Comparison of ENCODE assay signal across 8 cellular contexts in the genomic region with DNA sequence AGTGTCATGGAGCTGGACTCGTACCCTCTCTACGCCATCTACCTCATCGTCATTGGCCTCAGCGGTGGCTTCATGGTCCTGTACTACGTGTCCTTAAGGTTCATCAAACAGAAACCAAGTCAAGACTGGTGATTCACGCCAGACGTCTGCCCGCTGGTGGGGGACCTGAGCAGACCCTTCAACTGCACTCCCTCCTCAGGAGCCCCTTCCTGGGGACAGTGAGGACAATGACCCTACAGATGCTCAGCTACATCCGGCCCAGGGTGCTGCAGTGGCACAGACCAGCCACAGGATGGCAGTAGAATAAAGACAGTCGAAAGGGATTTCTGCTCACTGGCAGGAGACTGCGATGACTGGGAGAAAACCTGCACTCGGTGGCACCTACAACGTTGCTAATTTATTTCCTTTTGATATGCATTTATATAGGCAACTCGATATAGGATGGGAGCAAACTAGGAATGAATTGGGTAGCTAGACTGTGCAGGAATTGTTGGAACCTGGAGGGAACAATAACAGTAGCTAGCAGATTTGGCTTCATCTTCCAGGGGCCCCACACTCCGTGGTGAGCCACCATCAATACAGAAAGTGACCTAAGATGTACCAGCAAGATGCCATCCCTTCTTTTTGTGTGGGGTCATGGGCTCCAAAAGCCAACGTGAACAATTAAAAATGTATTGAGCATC. TPM values are rescaled to one million over a fixed set of nuclear protein-coding genes. Genes with fewer than 3 reads are reported as not detected.
DNase-seq lines count a peak whose midpoint lies in the region; ATAC-seq and TF ChIP-seq lines count a peak whose summit lies in the region.

No MANE protein-coding gene starts in this region.

- no peaks in the 10 kb centered on the region for H3K79me2 ChIP-seq in GM23248 (ENCODE audit: insufficient read depth)

- H3K36me3 ChIP-seq in GM23248 (ENCODE audit: low read depth), result no peaks in the 10 kb centered on the region
- no peaks in the 10 kb centered on the region for H3K36me3 ChIP-seq in heart left ventricle
- no peaks in the 10 kb centered on the region for H3K36me3 ChIP-seq in psoas muscle (ENCODE audit: insufficient read depth in 1 of 2, low read depth in 1 of 2)

- H3K4me2 ChIP-seq in GM23248 (ENCODE audit: unreplicated experiment), result no peak overlapping the region

- intact Hi-C loops in heart left ventricle (cut with DNase I), result loop anchor here in 2 of 10 donors (10.0 kb wide), 1 partner anchor 263 kb away; no protein-coding TSS in a partner anchor
- intact Hi-C loops in psoas muscle (cut with DNase I), result no loop called here

- H3K9me3 ChIP-seq in GM23248 (ENCODE audit: low read depth), result no peaks in the 10 kb centered on the region
- H3K9me3 ChIP-seq in heart left ventricle, result no peaks in the 10 kb centered on the region
- H3K9me3 ChIP-seq in psoas muscle, result no peaks in the 10 kb centered on the region

- H3K4me1 Mint-ChIP-seq in activated naive CD8-positive, alpha-beta T cell treated with anti-CD3 and anti-CD28 coated beads for 36 hours, result peaks cover 3% of the 10 kb centered on the region

- H3K9me2 ChIP-seq in GM23248 (ENCODE audit: insufficient read depth), result no peaks in the 10 kb centered on the region

- H3K27me3 Mint-ChIP-seq in activated naive CD8-positive, alpha-beta T cell treated with anti-CD3 and anti-CD28 coated beads for 36 hours, result peaks cover 19% of the 10 kb centered on the region

- H3K27ac Mint-ChIP-seq in activated naive CD8-positive, alpha-beta T cell treated with anti-CD3 and anti-CD28 coated beads for 36 hours, result no peak overlapping the region

- ATAC-seq in heart left ventricle, result peak; percentile 40 to 68 (median 60)
- peak; percentile 66 to 83 (median 72) for ATAC-seq in psoas muscle
- ATAC-seq in GM18517 (IDR thresholded peaks at IDR 0.05; ENCODE audit: unreplicated experiment), result no peak

- H3K9ac ChIP-seq in GM23248, result no peak overlapping the region

- WGBS in GM23248 (ENCODE audit: low coverage in 1 of 2, low lambda C conversion rate in 2 of 2, missing lambda C conversion rate in 2 of 2), 2 experiments, result 28% methylated on average over 16 of the region's 16 CpGs
- WGBS in heart left ventricle, 4 donors, result 33 to 40% (median 35%) methylated on average over 14 to 16 of the region's 16 CpGs
- 35 to 39% (median 35%) methylated on average over 16 of the region's 16 CpGs for WGBS in psoas muscle, 3 donors

- 0 out of 2 replicates have a peak, but pooled peaks cover 7% of the 10 kb centered on the region for H3K27me3 ChIP-seq in GM23248 (replicated peaks; ENCODE audit: insufficient read depth)
- peaks cover 0 to 8% (median 0%) of the 10 kb centered on the region in 9 donors for H3K27me3 ChIP-seq in heart left ventricle
- no peaks in the 10 kb centered on the region for H3K27me3 ChIP-seq in psoas muscle (ENCODE audit: insufficient read depth in 3 of 3, low read length in 2 of 3)

- H3K4me1 ChIP-seq in GM23248 (ENCODE audit: insufficient read depth), result no peaks in the 10 kb centered on the region
- H3K4me1 ChIP-seq in heart left ventricle, result peaks cover 0 to 4% (median 0%) of the 10 kb centered on the region in 12 donors
- no peaks in the 10 kb centered on the region for H3K4me1 ChIP-seq in psoas muscle

- peak; percentile 94 for TF ChIP-seq CTCF in NB4 (IDR thresholded peaks at IDR 0.05; ENCODE audit: low read depth, low read length)
- TF ChIP-seq CTCF in heart left ventricle (IDR thresholded peaks at IDR 0.05), result peak; percentile 67 to 86 (median 80)
- TF ChIP-seq CTCF in psoas muscle (IDR thresholded peaks at IDR 0.05), result peak; percentile 75

- H3K27ac ChIP-seq in GM23248, result no peak overlapping the region
- H3K27ac ChIP-seq in heart left ventricle, result no peak overlapping the region
- H3K27ac ChIP-seq in psoas muscle, result no peak overlapping the region

- H3K36me3 Mint-ChIP-seq in activated naive CD8-positive, alpha-beta T cell treated with anti-CD3 and anti-CD28 coated beads for 36 hours, result no peaks in the 10 kb centered on the region

- peaks cover 10% of the 10 kb centered on the region; the same call in 1 of the 2 replicates for H3F3A ChIP-seq in GM23248 (ENCODE audit: insufficient read depth)

- no peak overlapping the region for H2AFZ ChIP-seq in GM23248

- in situ Hi-C loops in GM23248 (cut with MboI), result loop anchor here (10.0 kb wide), 1 partner anchor 263 kb away; no protein-coding TSS in a partner anchor

- no peaks in the 10 kb centered on the region for H3K9me3 Mint-ChIP-seq in activated naive CD8-positive, alpha-beta T cell treated with anti-CD3 and anti-CD28 coated beads for 36 hours

- H3K4me3 ChIP-seq in GM23248 (no peak overlapping the region), NB4 (ENCODE audit: low read depth, low read length) (no peak overlapping the region), heart left ventricle (no peak overlapping the region), psoas muscle (no peak overlapping the region)

- DNase-seq in DMS153 treated with DMSO at 0.1 percent for 48 hours (lab: John Stamatoyannopoulos, UW; ENCODE audit: unreplicated experiment), result peak; percentile 81
- DNase-seq in GM23248, result peak; percentile 75
- peak; percentile 72 for DNase-seq in NB4 (ENCODE audit: low read depth)
- peak; percentile 48 for DNase-seq in SKM-1 (lab: John Stamatoyannopoulos, UW; ENCODE audit: unreplicated experiment)
- peak; percentile 65 for DNase-seq in activated naive CD8-positive, alpha-beta T cell treated with anti-CD3 and anti-CD28 coated beads for 36 hours
- peak in 1 of 5 donors; percentile 15 for DNase-seq in heart left ventricle
- DNase-seq in psoas muscle, result peak; percentile 51 to 68

- no peak for TF ChIP-seq POLR2A in NB4 (IDR thresholded peaks at IDR 0.05; ENCODE audit: extremely low read depth, insufficient read length)
- no peak for TF ChIP-seq POLR2A in heart left ventricle (IDR thresholded peaks at IDR 0.05)

- H3K4me3 Mint-ChIP-seq in activated naive CD8-positive, alpha-beta T cell treated with anti-CD3 and anti-CD28 coated beads for 36 hours, result no peak overlapping the region

- no peaks in the 10 kb centered on the region for H4K20me1 ChIP-seq in GM23248 (ENCODE audit: insufficient read depth)

RNA-seq across cellular contexts. Expression of gene ABCG8, which starts 39.2 kb away (rescaled TPM):
- total RNA-seq in GM23248 (2014; rRNA removed; shearing (Covaris generic)), result not detected in 2 replicates
- polyA plus RNA-seq in GM23248 (2016; fragmentation: Nextera tagmentation; extraction: Ambion mirVana), result 0.04 TPM in 1 of 2 replicates, not detected in the other
- not detected for total RNA-seq in activated naive CD8-positive, alpha-beta T cell treated with anti-CD3 and anti-CD28 coated beads for 36 hours
- total RNA-seq in heart left ventricle, result under 1 TPM in 1 of 9 donors, not detected in 8; 0.07 TPM
- not detected for polyA plus RNA-seq in heart left ventricle
- not detected for total RNA-seq in psoas muscle
- polyA plus RNA-seq in psoas muscle, result under 1 TPM in 1 of 3 donors, not detected in 2; 0.05 TPM

RNA-seq across cellular contexts. Expression of gene ABCG5, which starts 39.3 kb away (rescaled TPM):
- not detected in 2 replicates for total RNA-seq in GM23248 (2014; rRNA removed; shearing (Covaris generic))
- not detected in 2 replicates for polyA plus RNA-seq in GM23248 (2016; fragmentation: Nextera tagmentation; extraction: Ambion mirVana)
- not detected for total RNA-seq in activated naive CD8-positive, alpha-beta T cell treated with anti-CD3 and anti-CD28 coated beads for 36 hours
- total RNA-seq in heart left ventricle, result not detected
- not detected for polyA plus RNA-seq in heart left ventricle
- total RNA-seq in psoas muscle, result not detected
- under 1 TPM in 2 of 3 donors, not detected in 1; 0.01 to 0.08 TPM for polyA plus RNA-seq in psoas muscle
